8 cellular contexts compared by ENCODE assay signal in the genomic region with DNA sequence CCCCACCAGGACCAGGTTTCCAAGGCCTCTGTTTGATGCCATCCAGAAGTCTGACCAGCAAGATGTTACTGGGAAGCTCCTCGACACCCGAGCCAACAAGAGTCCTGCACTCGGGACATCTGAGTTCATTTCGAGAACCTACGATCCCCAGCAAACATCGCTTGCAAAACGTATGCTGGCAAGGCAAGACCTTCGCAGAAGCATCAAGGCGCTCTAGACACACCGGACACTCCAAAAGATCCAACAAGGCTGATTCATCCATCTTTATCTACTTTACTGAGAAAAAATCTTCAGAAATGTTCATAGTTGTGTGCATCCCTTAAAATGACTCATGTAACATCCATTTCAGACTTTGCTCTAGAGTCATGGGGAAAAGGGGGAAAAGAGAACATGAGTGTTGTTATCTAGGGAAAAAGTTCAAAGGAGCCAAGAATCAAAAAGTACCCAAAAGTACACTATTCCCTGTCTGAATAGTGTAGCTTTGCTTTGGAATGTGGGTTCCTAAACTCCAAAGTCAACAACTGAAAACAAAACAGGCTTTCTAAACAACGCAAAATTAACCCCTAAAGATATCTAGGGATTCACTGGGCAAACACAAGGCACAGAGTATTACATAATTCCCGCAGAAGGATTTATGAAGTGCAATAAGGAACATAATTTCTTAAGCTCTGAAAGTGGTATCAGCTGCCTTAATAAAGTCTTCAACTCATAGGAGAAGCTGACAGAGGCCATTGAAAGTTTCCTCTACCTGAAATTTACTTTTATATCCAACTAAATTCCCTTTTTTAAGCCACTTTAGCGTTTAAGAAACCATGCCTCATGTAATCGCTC. TPM values are rescaled to one million over a fixed set of nuclear protein-coding genes. Genes with fewer than 3 reads are reported as not detected.
DNase-seq lines count a peak whose midpoint lies in the region; ATAC-seq and TF ChIP-seq lines count a peak whose summit lies in the region.

No MANE protein-coding gene starts in this region.

- peaks cover 50% of the 10 kb centered on the region for H3K27me3 Mint-ChIP-seq in activated naive CD4-positive, alpha-beta T cell treated with anti-CD3 and anti-CD28 coated beads, Interleukin-2, amount 10 ng/mL, durations not matched to agents 7 days and 5 days
- peaks cover 7% of the 10 kb centered on the region for H3K27me3 Mint-ChIP-seq in activated B cell treated with CpG ODN at 0.5 μM for 24 hours
- peaks cover 7 to 12% of the 10 kb centered on the region in 2 donors for H3K27me3 Mint-ChIP-seq in stimulated activated naive B cell treated with anti-CD40 and anti-IgM and Interleukin-4, amounts not matched to agents 10 μg/mL and 1 μg/mL and 100 μg/mL, for 72 hours
- H3K27me3 Mint-ChIP-seq in activated T-helper 2 cell treated with anti-CD3 and anti-CD28 coated beads, Interferon-gamma antibody, Interleukin-2, Interleukin-4, amounts not matched to agents 10 μg/mL and 5 μg/mL and 100 μg/mL, durations not matched to agents 14 hours and 24 hours and 36 hours (ENCODE audit: low read depth), result peaks cover 56% of the 10 kb centered on the region

- H3K4me3 ChIP-seq in iPS-20b (ENCODE audit: low read length), result peak overlapping the region; percentile 91

- peaks cover 20% of the 10 kb centered on the region for H3K4me1 Mint-ChIP-seq in activated naive CD4-positive, alpha-beta T cell treated with anti-CD3 and anti-CD28 coated beads, Interleukin-2, amount 10 ng/mL, durations not matched to agents 7 days and 5 days
- peaks cover 25% of the 10 kb centered on the region for H3K4me1 Mint-ChIP-seq in activated B cell treated with CpG ODN at 0.5 μM for 24 hours
- H3K4me1 Mint-ChIP-seq in stimulated activated naive B cell treated with anti-CD40 and anti-IgM and Interleukin-4, amounts not matched to agents 10 μg/mL and 1 μg/mL and 100 μg/mL, for 72 hours, result peaks cover 6 to 28% of the 10 kb centered on the region in 2 donors
- peaks cover 3% of the 10 kb centered on the region for H3K4me1 Mint-ChIP-seq in activated T-helper 2 cell treated with anti-CD3 and anti-CD28 coated beads, Interferon-gamma antibody, Interleukin-2, Interleukin-4, amounts not matched to agents 10 μg/mL and 5 μg/mL and 100 μg/mL, durations not matched to agents 14 hours and 24 hours and 36 hours (ENCODE audit: low read depth)

- ATAC-seq in activated B cell treated with CpG ODN at 0.5 μM for 24 hours (ENCODE audit: low read depth) (no peak), HG03175 (IDR thresholded peaks at IDR 0.05; ENCODE audit: unreplicated experiment) (no peak), HG03196 (IDR thresholded peaks at IDR 0.05; ENCODE audit: unreplicated experiment) (no peak)
- no peak for ATAC-seq in stimulated activated naive B cell treated with anti-CD40 and anti-IgM and Interleukin-4, amounts not matched to agents 10 μg/mL and 1 μg/mL and 100 μg/mL, for 72 hours (replicated peaks)

- H3K9me3 ChIP-seq in iPS-20b (ENCODE audit: insufficient read depth, low read depth, low read length), result no peaks in the 10 kb centered on the region

- no peak overlapping the region for H3K27ac ChIP-seq in iPS-20b (ENCODE audit: low read length)

- H3K36me3 Mint-ChIP-seq in activated naive CD4-positive, alpha-beta T cell treated with anti-CD3 and anti-CD28 coated beads, Interleukin-2, amount 10 ng/mL, durations not matched to agents 7 days and 5 days, result no peaks in the 10 kb centered on the region
- no peaks in the 10 kb centered on the region for H3K36me3 Mint-ChIP-seq in activated B cell treated with CpG ODN at 0.5 μM for 24 hours (ENCODE audit: low read depth)
- H3K36me3 Mint-ChIP-seq in stimulated activated naive B cell treated with anti-CD40 and anti-IgM and Interleukin-4, amounts not matched to agents 10 μg/mL and 1 μg/mL and 100 μg/mL, for 72 hours, result peaks cover 0 to 4% of the 10 kb centered on the region in 2 donors
- no peaks in the 10 kb centered on the region for H3K36me3 Mint-ChIP-seq in activated T-helper 2 cell treated with anti-CD3 and anti-CD28 coated beads, Interferon-gamma antibody, Interleukin-2, Interleukin-4, amounts not matched to agents 10 μg/mL and 5 μg/mL and 100 μg/mL, durations not matched to agents 14 hours and 24 hours and 36 hours (ENCODE audit: low read depth)

- no peak overlapping the region for H3K27ac Mint-ChIP-seq in activated naive CD4-positive, alpha-beta T cell treated with anti-CD3 and anti-CD28 coated beads, Interleukin-2, amount 10 ng/mL, durations not matched to agents 7 days and 5 days
- no peak overlapping the region for H3K27ac Mint-ChIP-seq in activated B cell treated with CpG ODN at 0.5 μM for 24 hours
- H3K27ac Mint-ChIP-seq in stimulated activated naive B cell treated with anti-CD40 and anti-IgM and Interleukin-4, amounts not matched to agents 10 μg/mL and 1 μg/mL and 100 μg/mL, for 72 hours, result no peak overlapping the region
- H3K27ac Mint-ChIP-seq in activated T-helper 2 cell treated with anti-CD3 and anti-CD28 coated beads, Interferon-gamma antibody, Interleukin-2, Interleukin-4, amounts not matched to agents 10 μg/mL and 5 μg/mL and 100 μg/mL, durations not matched to agents 14 hours and 24 hours and 36 hours, result no peak overlapping the region

- POLR2A ChIA-PET in activated B cell treated with CpG ODN at 0.5 μM for 24 hours (lab: Charles Lee), result interaction anchor here (1.0 to 1.5 kb wide), 2 partner anchors 24 to 259 kb away, joined by 4 to 5 read pairs; partner anchors contain the start of gene CBR4

- no peak for TF ChIP-seq CTCF in activated B cell treated with CpG ODN at 0.5 μM for 24 hours (IDR thresholded peaks at IDR 0.05)

- H3K9ac ChIP-seq in iPS-20b (ENCODE audit: low read depth, low read length), result peak overlapping the region; percentile 92; the same call in 1 of the 2 replicates

- DNase-seq in activated naive CD4-positive, alpha-beta T cell treated with anti-CD3 and anti-CD28 coated beads, Interleukin-2, amount 10 ng/mL, durations not matched to agents 7 days and 5 days, result no peak
- no peak for DNase-seq in activated naive CD4-positive, alpha-beta T cell (lab: John Stamatoyannopoulos, UW)
- DNase-seq in activated B cell treated with CpG ODN at 0.5 μM for 24 hours, result no peak
- DNase-seq in stimulated activated naive B cell treated with anti-CD40 and anti-IgM and Interleukin-4, amounts not matched to agents 10 μg/mL and 1 μg/mL and 100 μg/mL, for 72 hours, result no peak
- no peak for DNase-seq in activated T-helper 2 cell treated with anti-CD3 and anti-CD28 coated beads, Interferon-gamma antibody, Interleukin-2, Interleukin-4, amounts not matched to agents 10 μg/mL and 5 μg/mL and 100 μg/mL, durations not matched to agents 14 hours and 24 hours and 36 hours (ENCODE audit: low spot score)

- H3K27me3 ChIP-seq in iPS-20b (ENCODE audit: insufficient read depth, low read length), result peaks cover 13% of the 10 kb centered on the region

- H3K9me3 Mint-ChIP-seq in activated naive CD4-positive, alpha-beta T cell treated with anti-CD3 and anti-CD28 coated beads, Interleukin-2, amount 10 ng/mL, durations not matched to agents 7 days and 5 days, result no peaks in the 10 kb centered on the region
- no peaks in the 10 kb centered on the region for H3K9me3 Mint-ChIP-seq in activated B cell treated with CpG ODN at 0.5 μM for 24 hours
- no peaks in the 10 kb centered on the region for H3K9me3 Mint-ChIP-seq in stimulated activated naive B cell treated with anti-CD40 and anti-IgM and Interleukin-4, amounts not matched to agents 10 μg/mL and 1 μg/mL and 100 μg/mL, for 72 hours
- H3K9me3 Mint-ChIP-seq in activated T-helper 2 cell treated with anti-CD3 and anti-CD28 coated beads, Interferon-gamma antibody, Interleukin-2, Interleukin-4, amounts not matched to agents 10 μg/mL and 5 μg/mL and 100 μg/mL, durations not matched to agents 14 hours and 24 hours and 36 hours, result no peaks in the 10 kb centered on the region

- peaks cover 13% of the 10 kb centered on the region; the same call in 1 of the 2 replicates for H3K36me3 ChIP-seq in iPS-20b (ENCODE audit: insufficient read depth, low read depth, low read length)

- CTCF ChIA-PET in activated naive CD4-positive, alpha-beta T cell treated with anti-CD3 and anti-CD28 coated beads, Interleukin-2, amount 10 ng/mL, durations not matched to agents 7 days and 5 days (lab: Charles Lee), result interaction anchor here (0.8 to 1.0 kb wide), 3 partner anchors 9 to 216 kb away, joined by 3 to 4 read pairs (median 3); no protein-coding TSS in a partner anchor
- CTCF ChIA-PET in activated B cell treated with CpG ODN at 0.5 μM for 24 hours (lab: Charles Lee), result interaction anchor here (0.8 to 1.6 kb wide), 2 partner anchors 11 to 216 kb away, joined by 3 to 4 read pairs; no protein-coding TSS in a partner anchor

- intact Hi-C loops in activated B cell treated with CpG ODN at 0.5 μM for 24 hours (cut with micrococcal nuclease), result no loop called here
- intact Hi-C loops in activated T-helper 2 cell treated with anti-CD3 and anti-CD28 coated beads, Interferon-gamma antibody, Interleukin-2, Interleukin-4, amounts not matched to agents 10 μg/mL and 5 μg/mL and 100 μg/mL, durations not matched to agents 14 hours and 24 hours and 36 hours (cut with micrococcal nuclease), result loop anchor here (1.0 kb wide), 1 partner anchor 43 kb away; no protein-coding TSS in a partner anchor

- H3K4me1 ChIP-seq in iPS-20b (ENCODE audit: insufficient read depth, low read length), result peaks cover 41% of the 10 kb centered on the region

- peak overlapping the region; percentile 68 for H3K4me3 Mint-ChIP-seq in activated naive CD4-positive, alpha-beta T cell treated with anti-CD3 and anti-CD28 coated beads, Interleukin-2, amount 10 ng/mL, durations not matched to agents 7 days and 5 days
- peak overlapping the region; percentile 89 for H3K4me3 Mint-ChIP-seq in activated B cell treated with CpG ODN at 0.5 μM for 24 hours
- H3K4me3 Mint-ChIP-seq in stimulated activated naive B cell treated with anti-CD40 and anti-IgM and Interleukin-4, amounts not matched to agents 10 μg/mL and 1 μg/mL and 100 μg/mL, for 72 hours, result peak overlapping the region; percentile 4 to 86
- no peak overlapping the region for H3K4me3 Mint-ChIP-seq in activated T-helper 2 cell treated with anti-CD3 and anti-CD28 coated beads, Interferon-gamma antibody, Interleukin-2, Interleukin-4, amounts not matched to agents 10 μg/mL and 5 μg/mL and 100 μg/mL, durations not matched to agents 14 hours and 24 hours and 36 hours (ENCODE audit: low read depth)

RNA-seq across cellular contexts. Expression of gene SH3RF1, which starts 1.6 kb away (rescaled TPM):
- 6.9 and 7.1 TPM in 2 replicates for total RNA-seq in activated B cell treated with CpG ODN at 0.5 μM for 24 hours
- total RNA-seq in activated T-helper 2 cell treated with anti-CD3 and anti-CD28 coated beads, Interferon-gamma antibody, Interleukin-2, Interleukin-4, amounts not matched to agents 10 μg/mL and 5 μg/mL and 100 μg/mL, durations not matched to agents 14 hours and 24 hours and 36 hours, result 1.1 and 1.4 TPM in 2 replicates
